16 cellular contexts compared by ENCODE assay signal in genomic region chr1:234932506-234932905, GRCh38.
A peak's percentile ranks its signal among the peaks of the same experiment; 100 is the strongest.
DNase-seq lines count a peak whose midpoint lies in the region; ATAC-seq and TF ChIP-seq lines count a peak whose summit lies in the region.
"Had no signal": no experiment of that assay in that cellular context is flagged by ENCODE, and none has a peak within 500 bp of the region (broad histone marks: within the 10 kb centered on the region; RNA-seq: fewer than 3 reads in every experiment).

No MANE protein-coding gene starts in this region.

- DNase-seq in activated naive CD8-positive, alpha-beta T cell treated with anti-CD3 and anti-CD28 coated beads for 36 hours, result no peak
- DNase-seq in activated naive CD8-positive, alpha-beta T cell treated with anti-CD3 and anti-CD28 coated beads, Interleukin-2, amount 50 U/mL, for 24 hours, result no peak
- no peak for DNase-seq in PC-3
- DNase-seq in mesenteric fat pad (ENCODE audit: low spot score), result peak; percentile 72
- peak; percentile 5 to 8 for DNase-seq in suprapubic skin (ENCODE audit: low spot score in 2 of 2)
- no peak for DNase-seq in cortex of kidney (lab: John Stamatoyannopoulos, UW)
- no peak for DNase-seq in endothelial cell (ENCODE audit: low spot score)
- DNase-seq: Calu3; caudate nucleus; foreskin fibroblast; NCI-H1105 treated with DMSO at 0.1 percent for 48 hours; NCI-H2171 treated with DMSO at 0.1 percent for 48 hours; NCI-H774; stimulated activated naive CD4-positive, alpha-beta T cell had no signal

- H3K4me1 Mint-ChIP-seq in activated naive CD8-positive, alpha-beta T cell treated with anti-CD3 and anti-CD28 coated beads for 36 hours, result peaks cover 54% of the 10 kb centered on the region
- peaks cover 65% of the 10 kb centered on the region for H3K4me1 Mint-ChIP-seq in activated naive CD8-positive, alpha-beta T cell treated with anti-CD3 and anti-CD28 coated beads, Interleukin-2, amount 50 U/mL, for 24 hours
- H3K4me1 Mint-ChIP-seq in endothelial cell (ENCODE audit: unreplicated experiment), result peaks cover 21% of the 10 kb centered on the region

- no peak overlapping the region for H3K4me2 ChIP-seq in PC-3 (ENCODE audit: low read length)

- H4K20me1 ChIP-seq in PC-3 (ENCODE audit: low read length), result no peaks in the 10 kb centered on the region

- no peak for TF ChIP-seq POLR2A in suprapubic skin (IDR thresholded peaks at IDR 0.05)

- no peak for TF ChIP-seq CTCF in PC-3 (conservative IDR thresholded peaks at IDR 0.05; ENCODE audit: low read depth, low read length)
- TF ChIP-seq CTCF in suprapubic skin (IDR thresholded peaks at IDR 0.05), result no peak
- TF ChIP-seq CTCF in endothelial cell (IDR thresholded peaks at IDR 0.05; ENCODE audit: unreplicated experiment), result no peak

- H3K9ac ChIP-seq in PC-3 (ENCODE audit: low read length), result no peak overlapping the region

- POLR2A ChIA-PET in PC-3 (lab: Charles Lee; ENCODE audit: unreplicated experiment), result no interaction called here

- H3K4me1 ChIP-seq in PC-3 (ENCODE audit: insufficient read depth, low read length) (peaks cover 24% of the 10 kb centered on the region), suprapubic skin (peaks cover 11% of the 10 kb centered on the region)

- ATAC-seq in activated naive CD8-positive, alpha-beta T cell treated with anti-CD3 and anti-CD28 coated beads, Interleukin-2, amount 50 U/mL, for 24 hours, result no peak
- ATAC-seq in PC-3 (no peak), GM18909 (IDR thresholded peaks at IDR 0.05; ENCODE audit: poor library complexity, unreplicated experiment) (no peak)

- H3K4me3 ChIP-seq in PC-3 (ENCODE audit: low read length) (no peak overlapping the region), suprapubic skin (no peak overlapping the region)
- H3K4me3 ChIP-seq: Peyer's patch had no signal

- H3K27ac ChIP-seq in PC-3 (ENCODE audit: low read length), result peak overlapping the region; percentile 73
- no peak overlapping the region for H3K27ac ChIP-seq in suprapubic skin

- intact Hi-C loops in PC-3 (cut with micrococcal nuclease), result no loop called here

- H3K36me3 Mint-ChIP-seq in activated naive CD8-positive, alpha-beta T cell treated with anti-CD3 and anti-CD28 coated beads for 36 hours, result peaks cover 1% of the 10 kb centered on the region
- H3K36me3 Mint-ChIP-seq in activated naive CD8-positive, alpha-beta T cell treated with anti-CD3 and anti-CD28 coated beads, Interleukin-2, amount 50 U/mL, for 24 hours (ENCODE audit: low read depth), result no peaks in the 10 kb centered on the region
- H3K36me3 Mint-ChIP-seq in endothelial cell (ENCODE audit: low read depth, unreplicated experiment), result no peaks in the 10 kb centered on the region

- peak overlapping the region; percentile 80 for H3K27ac Mint-ChIP-seq in activated naive CD8-positive, alpha-beta T cell treated with anti-CD3 and anti-CD28 coated beads for 36 hours
- H3K27ac Mint-ChIP-seq in activated naive CD8-positive, alpha-beta T cell treated with anti-CD3 and anti-CD28 coated beads, Interleukin-2, amount 50 U/mL, for 24 hours, result no peak overlapping the region
- H3K27ac Mint-ChIP-seq in endothelial cell (ENCODE audit: unreplicated experiment), result no peak overlapping the region

- H3K27me3 ChIP-seq in PC-3 (ENCODE audit: low read length) (no peaks in the 10 kb centered on the region), suprapubic skin (no peaks in the 10 kb centered on the region)
- H3K27me3 ChIP-seq: Peyer's patch had no signal

- no TSS peak for BruUV-seq in PC-3 (replicated peaks; lab: Mats Ljungman, UMichigan)

- H3K36me3 ChIP-seq in PC-3 (ENCODE audit: low read depth, low read length) (no peaks in the 10 kb centered on the region), suprapubic skin (no peaks in the 10 kb centered on the region)
- H3K36me3 ChIP-seq: Peyer's patch had no signal

- WGBS in suprapubic skin, result 91% methylated on average over 7 of the region's 7 CpGs

- no peak overlapping the region for H3K4me3 Mint-ChIP-seq in activated naive CD8-positive, alpha-beta T cell treated with anti-CD3 and anti-CD28 coated beads for 36 hours
- no peak overlapping the region for H3K4me3 Mint-ChIP-seq in activated naive CD8-positive, alpha-beta T cell treated with anti-CD3 and anti-CD28 coated beads, Interleukin-2, amount 50 U/mL, for 24 hours
- no peak overlapping the region for H3K4me3 Mint-ChIP-seq in endothelial cell (ENCODE audit: unreplicated experiment)

- H3K79me2 ChIP-seq in PC-3 (ENCODE audit: low read length), result no peaks in the 10 kb centered on the region

- CTCF ChIA-PET in PC-3 (lab: Charles Lee), result no interaction called here

- no peak for TF ChIP-seq EP300 in suprapubic skin (IDR thresholded peaks at IDR 0.05)

- H3K9me2 ChIP-seq in PC-3 (replicated peaks; ENCODE audit: low read length), result no peaks in the 10 kb centered on the region

- no peaks in the 10 kb centered on the region for H3K9me3 Mint-ChIP-seq in activated naive CD8-positive, alpha-beta T cell treated with anti-CD3 and anti-CD28 coated beads for 36 hours
- H3K9me3 Mint-ChIP-seq in activated naive CD8-positive, alpha-beta T cell treated with anti-CD3 and anti-CD28 coated beads, Interleukin-2, amount 50 U/mL, for 24 hours, result no peaks in the 10 kb centered on the region
- H3K9me3 Mint-ChIP-seq in endothelial cell (ENCODE audit: unreplicated experiment), result no peaks in the 10 kb centered on the region

- H3K9me3 ChIP-seq in PC-3 (ENCODE audit: low read length) (no peaks in the 10 kb centered on the region), suprapubic skin (no peaks in the 10 kb centered on the region)
- H3K9me3 ChIP-seq: Peyer's patch had no signal

- no peak overlapping the region for H2AFZ ChIP-seq in PC-3 (ENCODE audit: low read length)

- no peaks in the 10 kb centered on the region for H3K27me3 Mint-ChIP-seq in activated naive CD8-positive, alpha-beta T cell treated with anti-CD3 and anti-CD28 coated beads for 36 hours
- no peaks in the 10 kb centered on the region for H3K27me3 Mint-ChIP-seq in activated naive CD8-positive, alpha-beta T cell treated with anti-CD3 and anti-CD28 coated beads, Interleukin-2, amount 50 U/mL, for 24 hours
- peaks cover 8% of the 10 kb centered on the region for H3K27me3 Mint-ChIP-seq in endothelial cell (ENCODE audit: unreplicated experiment)

- no peaks in the 10 kb centered on the region for H3F3A ChIP-seq in PC-3 (ENCODE audit: low read length, unreplicated experiment)

Comparison
In these comparisons a context has a peak if more than half of its experiments do, and no peak if none do; other contexts are left out.
1. DNase-seq: peak in mesenteric fat pad (single experiment) and suprapubic skin (2 of 2); none in activated naive CD8-positive, alpha-beta T cell treated with anti-CD3 and anti-CD28 coated beads for 36 hours (single experiment), activated naive CD8-positive, alpha-beta T cell treated with anti-CD3 and anti-CD28 coated beads, Interleukin-2, amount 50 U/mL, for 24 hours (single experiment), PC-3 (single experiment), cortex of kidney (single experiment) and endothelial cell (single experiment).